ENCODE assay signal across 30 cellular contexts in the genomic region with DNA sequence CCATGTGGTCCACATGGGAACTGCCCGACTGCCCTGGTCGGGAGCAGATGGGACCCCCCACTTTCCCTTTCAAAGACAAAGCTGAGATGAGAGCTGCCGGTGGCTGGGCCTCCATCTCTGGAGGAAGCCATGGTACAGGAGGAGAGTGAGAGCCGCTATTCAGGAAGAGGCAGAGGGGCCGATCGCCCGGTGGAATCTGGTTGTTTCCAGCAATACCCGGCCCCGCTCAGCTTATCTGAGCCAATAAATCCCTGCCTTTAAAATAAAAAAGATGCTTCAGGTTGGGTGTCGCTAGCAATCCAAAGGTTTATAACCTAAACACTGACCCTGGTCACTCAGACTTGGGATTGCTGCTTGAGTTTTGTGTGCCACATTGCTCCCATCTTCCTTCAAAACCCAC. TPM values are rescaled to one million over a fixed set of nuclear protein-coding genes. Genes with fewer than 3 reads are reported as not detected.
DNase-seq lines count a peak whose midpoint lies in the region; FAIRE-seq and TF ChIP-seq lines count a peak whose summit lies in the region.
"Had no signal": no experiment of that assay in that cellular context is flagged by ENCODE, and none has a peak within 500 bp of the region (broad histone marks: within the 10 kb centered on the region; RNA-seq: fewer than 3 reads in every experiment).

No MANE protein-coding gene starts in this region.

- H4K5ac ChIP-seq in H1 (ENCODE audit: insufficient read length, low read depth, low read length), result no peak overlapping the region

- H3K27ac ChIP-seq in SJSA1, result peak overlapping the region; percentile 17; the same call in 1 of the 2 replicates
- H3K27ac ChIP-seq in H1 (ENCODE audit: low read depth, low read length), result no peak overlapping the region
- H3K27ac ChIP-seq: BLaER1 had no signal

- H3K4me3 Mint-ChIP-seq in neural crest cell, result no peak overlapping the region
- H3K4me3 Mint-ChIP-seq: CD4-positive, CD25-positive, alpha-beta regulatory T cell; GM23338 had no signal

- no peak overlapping the region for H3K4me2 ChIP-seq in H1 (ENCODE audit: insufficient read depth in 1 of 2, low read depth in 2 of 2, low read length in 2 of 2)
- H3K4me2 ChIP-seq: BLaER1, GM23338, PC-9 had no signal

- H2BK5ac ChIP-seq in H1 (ENCODE audit: low read depth, low read length), result peak overlapping the region; percentile 48; the same call in 1 of the 2 replicates

- H3K79me2 ChIP-seq in H1 (ENCODE audit: control insufficient read depth in 1 of 2, insufficient read depth in 2 of 2, low read length in 2 of 2), result no peaks in the 10 kb centered on the region

- TF ChIP-seq RAD21 in H1 (IDR thresholded peaks at IDR 0.05 in 1 of 2, conservative IDR thresholded peaks at IDR 0.05 in 1 of 2; ENCODE audit: low read depth in 2 of 2, low read length in 2 of 2), result no peak

- no peaks in the 10 kb centered on the region for H4K20me1 ChIP-seq in H1 (replicated peaks in 1 of 2; ENCODE audit: control insufficient read depth in 1 of 2, insufficient read depth in 2 of 2, low read length in 2 of 2)
- H4K20me1 ChIP-seq: BLaER1 had no signal

- H3K4me3 ChIP-seq in SJSA1 (no peak overlapping the region), H1 (ENCODE audit: extremely low read depth in 1 of 4, insufficient read depth in 2 of 4, low read depth in 3 of 4, low read length in 4 of 4) (no peak overlapping the region)
- H3K4me3 ChIP-seq: BLaER1, GM23338, K562, PC-9 had no signal

- peak overlapping the region; percentile 75 for H4K91ac ChIP-seq in H1 (replicated peaks; ENCODE audit: insufficient read length, low read length)

- TF ChIP-seq POLR2A in H1 (IDR thresholded peaks at IDR 0.05; ENCODE audit: control extremely low read depth in 1 of 2, low read depth in 2 of 2, low read length in 2 of 2), result no peak

- peak overlapping the region; percentile 48; the same call in 1 of the 2 replicates for H2BK15ac ChIP-seq in H1 (ENCODE audit: low read length)

- peak overlapping the region; percentile 98 for H2BK12ac ChIP-seq in H1 (ENCODE audit: low read depth, low read length)

- peaks cover 8% of the 10 kb centered on the region for H3K4me1 Mint-ChIP-seq in neural crest cell
- H3K4me1 Mint-ChIP-seq: CD4-positive, CD25-positive, alpha-beta regulatory T cell had no signal

- no peak overlapping the region for H3K56ac ChIP-seq in H1 (replicated peaks; ENCODE audit: insufficient read length, low read depth, low read length)

- H3K23me2 ChIP-seq in H1 (ENCODE audit: low read depth, low read length), result peaks cover 8% of the 10 kb centered on the region; the same call in 1 of the 2 replicates

- no peak overlapping the region for H3K9ac ChIP-seq in H1 (replicated peaks in 1 of 4; ENCODE audit: extremely low read depth in 1 of 4, low read depth in 3 of 4, low read length in 3 of 4)
- H3K9ac ChIP-seq: BLaER1 had no signal

- peaks cover 3% of the 10 kb centered on the region for H3K36me3 Mint-ChIP-seq in neural crest cell (ENCODE audit: low read depth)
- H3K36me3 Mint-ChIP-seq: CD4-positive, CD25-positive, alpha-beta regulatory T cell had no signal

- no peak overlapping the region for H3K23ac ChIP-seq in H1 (ENCODE audit: insufficient read length)

- no peak overlapping the region for H2AFZ ChIP-seq in H1 (ENCODE audit: low read length)
- H2AFZ ChIP-seq: GM23338, PC-9 had no signal

- H3K4ac ChIP-seq in H1 (replicated peaks; ENCODE audit: insufficient read length, low read depth, low read length), result peak overlapping the region; percentile 55

- peaks cover 6% of the 10 kb centered on the region for H3K9me3 Mint-ChIP-seq in neural crest cell

- no peaks in the 10 kb centered on the region for H3K27me3 ChIP-seq in SJSA1 (replicated peaks)
- no peaks in the 10 kb centered on the region; a peak in 2 of 7 replicates for H3K27me3 ChIP-seq in H1 (replicated peaks in 1 of 4; ENCODE audit: control insufficient read depth in 3 of 4, extremely low read depth in 1 of 4, insufficient read depth in 3 of 4, low read length in 3 of 4)
- H3K27me3 ChIP-seq: BLaER1 had no signal

- WGBS in H1 (ENCODE audit: extremely low coverage in 1 of 2, insufficient coverage in 1 of 2, insufficient read length in 1 of 2, insufficient replicate concordance in 2 of 2, low coverage in 1 of 2, low lambda C conversion rate in 2 of 2, missing lambda C conversion rate in 1 of 2), 2 experiments, result 96% methylated on average over 10 of the region's 10 CpGs; no CpG with 5 or more reads in 1 of the 2 experiments

- H3K36me3 ChIP-seq in SJSA1 (no peaks in the 10 kb centered on the region), H1 (ENCODE audit: control insufficient read depth in 2 of 4, insufficient read depth in 4 of 4, low read length in 3 of 4) (no peaks in the 10 kb centered on the region)
- H3K36me3 ChIP-seq: BLaER1 had no signal

- H3K4me1 ChIP-seq in SJSA1 (replicated peaks), result peaks cover 13% of the 10 kb centered on the region
- peaks cover 4 to 15% (median 8%) of the 10 kb centered on the region in 4 experiments for H3K4me1 ChIP-seq in H1 (replicated peaks in 1 of 4; ENCODE audit: control insufficient read depth in 3 of 4, insufficient read depth in 4 of 4, low read length in 3 of 4)

- no peak for DNase-seq in SJSA1 (ENCODE audit: low read depth in 1 of 2, low spot score in 2 of 2)
- DNase-seq in H1 (ENCODE audit: low read depth in 1 of 2, low spot score in 2 of 2), result no peak
- no peak for DNase-seq in neural crest cell (ENCODE audit: low read depth, low spot score)
- DNase-seq in pons (ENCODE audit: low spot score), result no peak
- no peak for DNase-seq in NCI-H446 treated with DMSO at 0.1 percent for 48 hours (lab: John Stamatoyannopoulos, UW)
- DNase-seq in GM19240 (ENCODE audit: insufficient read length, low spot score), result no peak
- no peak for DNase-seq in T-helper 1 cell
- DNase-seq: CD4-positive, CD25-positive, alpha-beta regulatory T cell; HCEC 1CT; MV-4-11; NCI-H1105; NCI-H146; NCI-H1930; NCI-H2107; NCI-H446; NCI-H526; NCI-H82; NK-92 treated with Interleukin-12 subunit alpha and Interleukin-12 subunit beta, amount 100 ng/mL, for 24 hours; Right ventricle myocardium superior; RPMI8226 had no signal

- POLR2A ChIA-PET in H1 (lab: Charles Lee; ENCODE audit: partially characterized antibody), result interaction anchor here (1.2 kb wide), 1 partner anchor 73 kb away, joined by 5 read pairs; no protein-coding TSS in a partner anchor

- no peak overlapping the region for H4K8ac ChIP-seq in H1 (ENCODE audit: extremely low read depth, insufficient read depth, low read length)

- H3K9me3 ChIP-seq in SJSA1 (replicated peaks) (peaks cover 7% of the 10 kb centered on the region), H1 (ENCODE audit: insufficient read depth in 2 of 2, low read depth in 1 of 2, low read length in 1 of 2) (peaks cover 0 to 3% of the 10 kb centered on the region in 2 experiments; a peak in 1 of 4 replicates)

- H2AK5ac ChIP-seq in H1 (ENCODE audit: low read depth, low read length), result peak overlapping the region; percentile 43; the same call in 1 of the 2 replicates

- no peak for TF ChIP-seq EP300 in H1 (IDR thresholded peaks at IDR 0.05; ENCODE audit: borderline replicate concordance in 1 of 2, low read depth in 2 of 2, low read length in 2 of 2)

- H3K18ac ChIP-seq in H1 (ENCODE audit: extremely low read depth, low read length), result peak overlapping the region; percentile 66; the same call in 1 of the 2 replicates

- no peak for FAIRE-seq in H1 (lab: Jason Lieb, UNC)
- FAIRE-seq: A204.1, D721Med, GM18507, HTR-8/SVneo, K562 had no signal

- CTCF ChIA-PET in H1 (lab: Charles Lee; ENCODE audit: partially characterized antibody), result interaction anchor here (0.6 to 26.8 kb wide), 3 partner anchors 9 to 54 kb away, joined by 3 to 617 read pairs (median 4); partner anchors contain the start of gene B3GNT7

- peaks cover 17% of the 10 kb centered on the region for H3K27me3 Mint-ChIP-seq in neural crest cell (ENCODE audit: low read depth)

- H3K14ac ChIP-seq in H1 (ENCODE audit: insufficient read length), result no peak overlapping the region

- no peak for TF ChIP-seq CTCF in H1 (IDR thresholded peaks at IDR 0.05; ENCODE audit: control extremely low read depth in 1 of 3, insufficient read depth in 1 of 3, low read depth in 1 of 3, low read length in 3 of 3)
- no peak for TF ChIP-seq CTCF in neural crest cell (conservative IDR thresholded peaks at IDR 0.05)

- no peaks in the 10 kb centered on the region for H3K79me1 ChIP-seq in H1 (ENCODE audit: low read depth, low read length)

- H3K27ac Mint-ChIP-seq in neural crest cell (ENCODE audit: unreplicated experiment), result peak overlapping the region; percentile 62
- H3K27ac Mint-ChIP-seq: CD4-positive, CD25-positive, alpha-beta regulatory T cell; GM23338 had no signal

- no peak overlapping the region for H2BK120ac ChIP-seq in H1 (replicated peaks; ENCODE audit: low read depth, low read length)

- peak overlapping the region; percentile 98 for H2BK20ac ChIP-seq in H1 (ENCODE audit: low read length)

TF ChIP-seq in H1, 55 proteins besides CTCF, POLR2A, EP300 and RAD21 (continues in another document):
- TF ChIP-seq RFX5 (IDR thresholded peaks at IDR 0.05; ENCODE audit: borderline replicate concordance, low read depth, low read length), result no peak
- TF ChIP-seq SIX5 (IDR thresholded peaks at IDR 0.05; ENCODE audit: low read depth, low read length), result no peak
- no peak for TF ChIP-seq MAFK (IDR thresholded peaks at IDR 0.05; ENCODE audit: low read depth, low read length)
- no peak for TF ChIP-seq EGR1 (IDR thresholded peaks at IDR 0.05; ENCODE audit: borderline replicate concordance, low read depth, low read length)
- TF ChIP-seq CTBP2 (IDR thresholded peaks at IDR 0.05; ENCODE audit: borderline replicate concordance, insufficient read depth, insufficient read length, low read length), result no peak
- TF ChIP-seq E2F6 (IDR thresholded peaks at IDR 0.05), result no peak
- no peak for TF ChIP-seq PHF8 (conservative IDR thresholded peaks at IDR 0.05; ENCODE audit: low read depth, low read length)

RNA-seq across cellular contexts. Expression of gene B3GNT7, which starts 15.2 kb away (rescaled TPM):
- not detected in 2 replicates for total RNA-seq in SJSA1 (2014; rRNA removed; shearing (Covaris generic))
- total RNA-seq in H1 (2021; fragmentation: NEBNext Ultra II Directional; extraction: Animal tissue kit (Norgen Biotek cat#: 25700)), result 72.5 and 73.1 TPM in 2 replicates
- polyA plus RNA-seq in H1 (2011; rRNA removed), result 26.4 and 27.7 TPM in 2 replicates
- polyA plus RNA-seq in H1 (2011; cell fraction: cytosol; rRNA removed), result 15.1 TPM
- 33.9 TPM for polyA plus RNA-seq in H1 (2011; cell fraction: nucleus; rRNA removed)
- polyA plus RNA-seq in H1 (2012, experiment 1 of 2), result 54.0 to 78.2 TPM (median 68.9 TPM) in 4 replicates
- 70.7 TPM for polyA plus RNA-seq in H1 (2012, experiment 2 of 2)
- polyA plus RNA-seq in H1 (2013, experiment 1 of 2), result 150 TPM
- polyA plus RNA-seq in H1 (2013, experiment 2 of 2), result 144 TPM
- polyA minus RNA-seq in H1 (2011; rRNA and poly(A)+ RNA removed), result 19.3 and 21.6 TPM in 2 replicates
- 41.2 TPM for polyA minus RNA-seq in H1 (2011; cell fraction: cytosol; rRNA and poly(A)+ RNA removed)
- polyA minus RNA-seq in H1 (2011; cell fraction: nucleus; rRNA and poly(A)+ RNA removed), result 19.9 TPM
- 0.61 and 0.79 TPM in 2 replicates for total RNA-seq in neural crest cell
- total RNA-seq: CD4-positive, CD25-positive, alpha-beta regulatory T cell; LHCN-M2; MCF 10A had no signal
- polyA plus RNA-seq: CD4-positive, CD25-positive, alpha-beta regulatory T cell; K562 had no signal

Comparison
In these comparisons a context has a peak if more than half of its experiments do, and no peak if none do; other contexts are left out.
1. RNA of gene B3GNT7, which starts 15.2 kb away (total RNA-seq): 72.5 to 73.1 TPM in H1; 0.61 to 0.79 TPM in neural crest cell and not detected in SJSA1; every median in the first group is over 10 times any median in the second.